In the genomic region with DNA sequence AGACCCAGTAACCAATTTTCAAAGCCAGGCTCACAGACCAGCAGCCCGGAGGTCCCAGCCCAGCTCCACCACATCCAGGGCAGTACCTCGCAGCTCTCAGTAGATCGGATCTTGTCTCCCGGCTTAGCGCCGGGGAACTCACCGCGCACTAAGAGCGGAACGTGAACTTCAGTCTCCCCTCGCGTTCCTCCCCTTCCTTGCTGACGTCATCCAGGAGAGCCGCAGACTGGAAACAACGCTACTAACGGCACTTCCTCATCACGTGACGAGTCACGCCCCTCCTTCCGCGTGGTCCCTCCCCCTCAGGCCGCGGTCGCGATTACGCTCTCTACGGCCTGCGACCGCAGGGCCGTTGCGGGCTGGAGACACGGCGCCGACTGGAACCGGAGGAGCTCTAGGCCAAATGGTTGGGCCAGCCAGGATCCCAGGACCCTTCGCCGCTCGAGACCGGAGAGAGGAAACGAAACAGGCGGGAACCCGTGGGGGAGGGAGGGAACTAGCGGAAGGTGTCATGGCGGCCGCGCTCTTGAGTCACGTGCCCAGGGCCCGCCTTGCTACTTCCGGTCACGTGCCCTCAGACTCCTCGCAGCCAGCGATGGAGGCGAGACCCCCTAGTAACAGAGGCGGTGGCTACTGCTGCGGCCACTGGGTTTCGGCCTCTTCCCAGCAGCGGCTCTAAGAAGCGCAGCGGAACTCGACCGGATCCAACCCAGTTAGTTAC, we compare ENCODE assay signal across 8 cellular contexts.
A peak's percentile ranks its signal among the peaks of the same experiment; 100 is the strongest.
DNase-seq lines count a peak whose midpoint lies in the region; ATAC-seq lines count a peak whose summit lies in the region.

A gene (plus strand): TSS at position 577 of the 721 bp plus-strand sequence. CDS start 10,508 bp downstream, outside the sequence.
A gene with protein sequence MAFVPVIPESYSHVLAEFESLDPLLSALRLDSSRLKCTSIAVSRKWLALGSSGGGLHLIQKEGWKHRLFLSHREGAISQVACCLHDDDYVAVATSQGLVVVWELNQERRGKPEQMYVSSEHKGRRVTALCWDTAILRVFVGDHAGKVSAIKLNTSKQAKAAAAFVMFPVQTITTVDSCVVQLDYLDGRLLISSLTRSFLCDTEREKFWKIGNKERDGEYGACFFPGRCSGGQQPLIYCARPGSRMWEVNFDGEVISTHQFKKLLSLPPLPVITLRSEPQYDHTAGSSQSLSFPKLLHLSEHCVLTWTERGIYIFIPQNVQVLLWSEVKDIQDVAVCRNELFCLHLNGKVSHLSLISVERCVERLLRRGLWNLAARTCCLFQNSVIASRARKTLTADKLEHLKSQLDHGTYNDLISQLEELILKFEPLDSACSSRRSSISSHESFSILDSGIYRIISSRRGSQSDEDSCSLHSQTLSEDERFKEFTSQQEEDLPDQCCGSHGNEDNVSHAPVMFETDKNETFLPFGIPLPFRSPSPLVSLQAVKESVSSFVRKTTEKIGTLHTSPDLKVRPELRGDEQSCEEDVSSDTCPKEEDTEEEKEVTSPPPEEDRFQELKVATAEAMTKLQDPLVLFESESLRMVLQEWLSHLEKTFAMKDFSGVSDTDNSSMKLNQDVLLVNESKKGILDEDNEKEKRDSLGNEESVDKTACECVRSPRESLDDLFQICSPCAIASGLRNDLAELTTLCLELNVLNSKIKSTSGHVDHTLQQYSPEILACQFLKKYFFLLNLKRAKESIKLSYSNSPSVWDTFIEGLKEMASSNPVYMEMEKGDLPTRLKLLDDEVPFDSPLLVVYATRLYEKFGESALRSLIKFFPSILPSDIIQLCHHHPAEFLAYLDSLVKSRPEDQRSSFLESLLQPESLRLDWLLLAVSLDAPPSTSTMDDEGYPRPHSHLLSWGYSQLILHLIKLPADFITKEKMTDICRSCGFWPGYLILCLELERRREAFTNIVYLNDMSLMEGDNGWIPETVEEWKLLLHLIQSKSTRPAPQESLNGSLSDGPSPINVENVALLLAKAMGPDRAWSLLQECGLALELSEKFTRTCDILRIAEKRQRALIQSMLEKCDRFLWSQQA (minus strand): TSS at position 150 of the 721 bp plus-strand sequence. CDS start 4,282 bp downstream, outside the sequence.

- ATAC-seq in HG03442 (IDR thresholded peaks at IDR 0.05; ENCODE audit: unreplicated experiment) = peak; percentile 84

- DNase-seq in Ammon's horn (ENCODE audit: low spot score) (peak; percentile 99), GM19238 (ENCODE audit: insufficient read length, low spot score) (peak; percentile 88), NCI-H524 (lab: John Stamatoyannopoulos, UW) (peak; percentile 95 to 96), kidney tubule cell (ENCODE audit: low spot score) (peak; percentile 99)
- DNase-seq in activated CD4-positive, alpha-beta T cell treated with anti-CD3 and anti-CD28 coated beads for 4 hours = peak; percentile 94 to 96
- peak; percentile 82 to 92 (median 91) for DNase-seq in stimulated activated CD4-positive, alpha-beta T cell treated with anti-CD3 and anti-CD28 coated beads, Interleukin-1b, Interleukin-23, amount 100 ng/mL, for 24 hours (ENCODE audit: low read depth in 4 of 4, low spot score in 1 of 4)

- peak within 1 kb of the TSS; percentile 98 for H3K27ac ChIP-seq in cingulate gyrus (ENCODE audit: low read depth, low read length)

Comparison
In these comparisons a context has a peak if more than half of its experiments do, and no peak if none do; other contexts are left out.
1. Peak in every context shown above with its lines: DNase-seq, ATAC-seq and H3K27ac ChIP-seq.